ENCODE assay signal across 11 cellular contexts in the genomic region with DNA sequence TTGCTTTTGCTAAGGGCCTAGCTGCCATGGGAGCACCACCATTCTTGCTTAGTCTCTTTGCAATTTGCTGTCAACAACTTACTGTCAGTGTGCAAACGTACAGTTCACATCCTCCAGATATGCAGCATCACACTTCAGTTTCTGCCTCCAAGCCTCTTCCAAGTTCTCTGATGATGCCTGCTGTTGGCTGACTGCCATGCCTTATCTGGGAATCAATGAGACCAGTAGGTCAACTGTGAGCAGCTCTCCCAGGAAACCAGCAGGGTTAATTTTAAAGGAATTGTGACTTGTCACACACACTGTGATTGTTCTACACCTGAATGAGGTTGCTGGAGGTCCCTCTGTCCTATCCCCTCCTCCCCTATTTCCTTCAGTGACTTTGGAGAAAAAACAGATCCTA. TPM values are rescaled to one million over a fixed set of nuclear protein-coding genes. Genes with fewer than 3 reads are reported as not detected.
DNase-seq lines count a peak whose midpoint lies in the region; ATAC-seq, FAIRE-seq and TF ChIP-seq lines count a peak whose summit lies in the region.
"Had no signal": no experiment of that assay in that cellular context is flagged by ENCODE, and none has a peak within 500 bp of the region (broad histone marks: within the 10 kb centered on the region; RNA-seq: fewer than 3 reads in every experiment).

No MANE protein-coding gene starts in this region.

- in situ Hi-C loops in mammary epithelial cell (cut with MboI; ENCODE audit: low sequenced_read_pairs in 2 of 2) = loop anchor here (10.0 kb wide), 2 partner anchors 139 to 149 kb away; no protein-coding TSS in a partner anchor

- TF ChIP-seq CTCF in mammary epithelial cell (conservative IDR thresholded peaks at IDR 0.05 in 1 of 2, IDR thresholded peaks at IDR 0.05 in 1 of 2; ENCODE audit: extremely low read depth in 1 of 2, insufficient read depth in 1 of 2, low read depth in 1 of 2, low read length in 2 of 2) (no peak), left lung (IDR thresholded peaks at IDR 0.05) (no peak)

- H3K4me1 ChIP-seq in mammary epithelial cell (ENCODE audit: insufficient read depth, low read length) = peaks cover 36% of the 10 kb centered on the region
- no peaks in the 10 kb centered on the region for H3K4me1 ChIP-seq in left lung
- H3K4me1 ChIP-seq: prostate gland had no signal

- no peak overlapping the region for H2AFZ ChIP-seq in mammary epithelial cell (ENCODE audit: low read depth, low read length)

- H3K27ac ChIP-seq in mammary epithelial cell (ENCODE audit: insufficient read depth, low read depth, low read length) (no peak overlapping the region), left lung (no peak overlapping the region)
- H3K27ac ChIP-seq: foreskin keratinocyte, prostate gland had no signal

- intact Hi-C loops in mammary epithelial cell (cut with micrococcal nuclease) = no loop called here
- intact Hi-C loops in left lung (cut with DNase I) = no loop called here

- CTCF ChIA-PET in mammary epithelial cell (lab: Charles Lee; ENCODE audit: low non-redundant PET) = no interaction called here

- no peaks in the 10 kb centered on the region for H3K79me2 ChIP-seq in mammary epithelial cell (ENCODE audit: insufficient read depth, low read length)

- no peaks in the 10 kb centered on the region for H3K36me3 ChIP-seq in MG63
- H3K36me3 ChIP-seq in mammary epithelial cell (ENCODE audit: insufficient read depth, low read length) = no peaks in the 10 kb centered on the region
- H3K36me3 ChIP-seq in left lung = no peaks in the 10 kb centered on the region
- H3K36me3 ChIP-seq: prostate gland had no signal

- dilution Hi-C loops in mammary epithelial cell (cut with HindIII; ENCODE audit: low sequenced_read_pairs) = no loop called here

- no peaks in the 10 kb centered on the region for H3K27me3 ChIP-seq in MG63
- no peaks in the 10 kb centered on the region for H3K27me3 ChIP-seq in mammary epithelial cell (ENCODE audit: insufficient read depth, low read length)
- H3K27me3 ChIP-seq in left lung = no peaks in the 10 kb centered on the region
- H3K27me3 ChIP-seq: foreskin keratinocyte had no signal

- no TSS peak for BruUV-seq in mammary epithelial cell (replicated peaks; lab: Mats Ljungman, UMichigan)

- H4K20me1 ChIP-seq in mammary epithelial cell (ENCODE audit: insufficient read depth, low read length) = no peaks in the 10 kb centered on the region

- no peak for FAIRE-seq in HTR-8/SVneo (lab: Jason Lieb, UNC)

- H3K9me3 ChIP-seq in MG63 (no peaks in the 10 kb centered on the region), mammary epithelial cell (replicated peaks; ENCODE audit: insufficient read depth, low read length) (no peaks in the 10 kb centered on the region), left lung (no peaks in the 10 kb centered on the region)
- H3K9me3 ChIP-seq: prostate gland had no signal

- H3K4me2 ChIP-seq in mammary epithelial cell (ENCODE audit: insufficient read depth, low read depth, low read length) = no peak overlapping the region

- WGBS in mammary epithelial cell (ENCODE audit: low coverage, missing lambda C conversion rate) = 67% methylated on average over 1 of the region's 1 CpG

- DNase-seq in ELR (ENCODE audit: low read depth) = peak; percentile 80
- peak; percentile 31 for DNase-seq in MG63
- DNase-seq in mammary epithelial cell = peak; percentile 64
- DNase-seq in medulla oblongata (ENCODE audit: extremely low spot score) = peak; percentile 33
- no peak for DNase-seq in left lung
- DNase-seq in HTR-8/SVneo (ENCODE audit: insufficient read length, low spot score) = no peak
- DNase-seq: Karpas-422, T-helper 2 cell had no signal

- H3K9ac ChIP-seq in mammary epithelial cell (ENCODE audit: insufficient read depth, low read length) = no peak overlapping the region

- H3K4me3 ChIP-seq in MG63 (no peak overlapping the region), mammary epithelial cell (replicated peaks in 1 of 3; ENCODE audit: insufficient read depth in 1 of 3, low read depth in 2 of 3, low read length in 3 of 3) (no peak overlapping the region), left lung (no peak overlapping the region)
- H3K4me3 ChIP-seq: prostate gland had no signal

- ATAC-seq in left lung = no peak
- ATAC-seq in GM21526 (IDR thresholded peaks at IDR 0.05; ENCODE audit: low FRiP score, unreplicated experiment) = no peak
- ATAC-seq: foreskin keratinocyte had no signal

RNA-seq across cellular contexts. Expression of a gene that starts 56.0 kb away (rescaled TPM):
- total RNA-seq in MG63 (2014; rRNA removed; shearing (Covaris generic); ENCODE audit: low replicate concordance) = 221 and 276 TPM in 2 replicates
- total RNA-seq in mammary epithelial cell (100 to 1,000 TPM; 119 to 217 TPM), left lung (100 to 1,000 TPM; 105 to 113 TPM)
- polyA plus RNA-seq in mammary epithelial cell = 83.8 TPM
- 98.0 TPM for polyA minus RNA-seq in mammary epithelial cell

Comparison
In these comparisons a context has a peak if more than half of its experiments do, and no peak if none do; other contexts are left out.
1. DNase-seq: peak in ELR (single experiment), MG63 (single experiment), mammary epithelial cell (single experiment) and medulla oblongata (single experiment); none in left lung (0 of 2) and HTR-8/SVneo (single experiment).